8 cellular contexts compared by ENCODE assay signal in the genomic region with DNA sequence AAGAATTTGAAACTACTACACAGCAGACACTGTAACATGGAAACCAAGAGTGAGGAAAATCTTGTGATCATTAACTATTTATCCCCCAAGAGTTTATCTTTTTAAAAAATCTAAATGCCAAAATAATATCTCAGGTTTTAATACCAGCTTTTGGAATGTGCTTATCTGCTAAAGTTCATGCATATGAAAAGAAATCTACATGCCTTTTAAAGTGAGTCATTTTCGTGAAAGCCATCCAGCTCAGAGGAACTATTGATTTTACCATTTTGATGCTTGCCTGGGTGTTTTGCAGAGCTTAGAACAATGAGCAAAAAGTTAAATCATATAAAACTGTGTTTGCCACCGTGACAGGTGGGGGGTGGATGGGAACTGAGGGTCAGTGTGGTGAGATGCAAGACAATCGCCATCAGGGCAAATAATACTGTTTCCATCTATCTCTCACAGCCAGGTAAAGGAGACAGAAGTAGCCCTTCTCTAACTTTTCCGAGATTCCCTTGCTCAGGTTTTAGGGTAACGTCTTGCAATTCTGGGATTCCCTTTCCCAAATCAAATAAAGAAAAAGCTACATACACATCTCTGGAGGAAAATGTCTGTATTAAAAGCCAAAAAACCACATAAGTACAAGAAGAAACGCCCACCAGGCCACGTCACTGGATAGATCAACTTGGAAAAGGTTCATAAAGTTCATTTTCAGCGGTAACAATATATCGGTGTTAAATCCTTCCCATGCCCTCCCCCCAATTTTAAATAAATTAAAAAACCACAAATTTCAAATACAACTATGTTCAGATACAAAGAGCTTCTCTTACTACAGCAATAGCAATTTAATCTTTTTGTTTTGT. TPM values are rescaled to one million over a fixed set of nuclear protein-coding genes. Genes with fewer than 3 reads are reported as not detected.
DNase-seq lines count a peak whose midpoint lies in the region; ATAC-seq and TF ChIP-seq lines count a peak whose summit lies in the region.

No MANE protein-coding gene starts in this region.

- no peak for TF ChIP-seq POLR2A in vagina (IDR thresholded peaks at IDR 0.05)

- no peak overlapping the region for H4K12ac ChIP-seq in trophoblast cell (ENCODE audit: low read depth, low read length)

- no peak overlapping the region for H3K14ac ChIP-seq in trophoblast cell (ENCODE audit: low read length)

- peak overlapping the region; percentile 77 for H3K9ac ChIP-seq in GM23248
- no peak overlapping the region for H3K9ac ChIP-seq in SU-DHL-6 (ENCODE audit: low read length)
- no peak overlapping the region for H3K9ac ChIP-seq in trophoblast cell (ENCODE audit: low read length)

- H3K9me3 ChIP-seq in GM23248 (ENCODE audit: low read depth) (no peaks in the 10 kb centered on the region), SU-DHL-6 (ENCODE audit: insufficient read depth, low read length) (no peaks in the 10 kb centered on the region), trophoblast cell (ENCODE audit: insufficient read depth, low read depth, low read length) (peaks cover 2% of the 10 kb centered on the region), right atrium auricular region (no peaks in the 10 kb centered on the region), vagina (no peaks in the 10 kb centered on the region), aorta (ENCODE audit: control insufficient read depth, low read length) (no peaks in the 10 kb centered on the region)

- H3K79me1 ChIP-seq in trophoblast cell (ENCODE audit: low read length), result peaks cover 2% of the 10 kb centered on the region

- peaks cover 3% of the 10 kb centered on the region for H3K36me3 Mint-ChIP-seq in endothelial cell (ENCODE audit: low read depth, unreplicated experiment)

- H4K91ac ChIP-seq in trophoblast cell (ENCODE audit: low read depth, low read length), result no peak overlapping the region

- H2BK12ac ChIP-seq in trophoblast cell (ENCODE audit: low read length), result no peak overlapping the region

- peaks cover 32% of the 10 kb centered on the region for H3K79me2 ChIP-seq in GM23248 (ENCODE audit: insufficient read depth)
- no peaks in the 10 kb centered on the region for H3K79me2 ChIP-seq in SU-DHL-6 (ENCODE audit: insufficient read depth, low read length)
- H3K79me2 ChIP-seq in trophoblast cell (ENCODE audit: control insufficient read depth, insufficient read depth, low read length, poor library complexity), result no peaks in the 10 kb centered on the region

- no peak overlapping the region for H2BK5ac ChIP-seq in trophoblast cell (ENCODE audit: low read depth, low read length, poor library complexity)

- H3K18ac ChIP-seq in trophoblast cell (ENCODE audit: low read length), result no peak overlapping the region

- H3K9me2 ChIP-seq in GM23248 (ENCODE audit: insufficient read depth) (no peaks in the 10 kb centered on the region), SU-DHL-6 (replicated peaks; ENCODE audit: insufficient read depth, low read length) (no peaks in the 10 kb centered on the region)

- in situ Hi-C loops in GM23248 (cut with MboI), result loop anchor here (5.0 to 25.0 kb wide), 2 partner anchors 273 to 438 kb away; no protein-coding TSS in a partner anchor

- H3K4ac ChIP-seq in trophoblast cell (ENCODE audit: low read depth, low read length), result no peak overlapping the region

- 13 to 17% methylated on average over 9 of the region's 9 CpGs for WGBS in GM23248 (ENCODE audit: low coverage in 1 of 2, low lambda C conversion rate in 2 of 2, missing lambda C conversion rate in 2 of 2), 2 experiments
- WGBS in trophoblast cell (ENCODE audit: extremely low coverage, insufficient coverage, insufficient read length), result no CpG with 5 or more reads among the region's 9 CpGs
- WGBS in aorta, 2 donors, result 21 to 34% methylated on average over 9 of the region's 9 CpGs

- H3K36me3 ChIP-seq in GM23248 (ENCODE audit: low read depth) (no peaks in the 10 kb centered on the region), SU-DHL-6 (ENCODE audit: low read length) (no peaks in the 10 kb centered on the region), trophoblast cell (ENCODE audit: control insufficient read depth in 1 of 2, insufficient read depth in 2 of 2, low read length in 2 of 2) (no peaks in the 10 kb centered on the region), right atrium auricular region (no peaks in the 10 kb centered on the region), vagina (no peaks in the 10 kb centered on the region), aorta (ENCODE audit: control insufficient read depth in 1 of 2, insufficient read depth in 2 of 2, low read length in 1 of 2) (no peaks in the 10 kb centered on the region)

- H3F3A ChIP-seq in GM23248 (ENCODE audit: insufficient read depth) (peaks cover 17% of the 10 kb centered on the region), SU-DHL-6 (ENCODE audit: insufficient read depth) (no peaks in the 10 kb centered on the region)

- no peak overlapping the region for H3K23ac ChIP-seq in trophoblast cell (ENCODE audit: low read length)

- intact Hi-C loops in vagina (cut with DNase I) (loop anchor here (10.0 kb wide), 2 partner anchors 281 to 431 kb away; no protein-coding TSS in a partner anchor), aorta (cut with DNase I) (loop anchor here (10.0 kb wide), 2 partner anchors 271 to 431 kb away; no protein-coding TSS in a partner anchor)

- H4K8ac ChIP-seq in trophoblast cell (ENCODE audit: low read depth, low read length), result no peak overlapping the region

- H2AFZ ChIP-seq in GM23248, result peak overlapping the region; percentile 85; the same call in 1 of the 2 replicates
- no peak overlapping the region for H2AFZ ChIP-seq in SU-DHL-6 (ENCODE audit: low read depth, low read length, severe bottlenecking)
- H2AFZ ChIP-seq in trophoblast cell (ENCODE audit: insufficient read depth, low read length, poor library complexity), result no peak overlapping the region

- H3K9me3 Mint-ChIP-seq in endothelial cell (ENCODE audit: unreplicated experiment), result no peaks in the 10 kb centered on the region

- peak overlapping the region; percentile 43 for H3K4me3 Mint-ChIP-seq in endothelial cell (ENCODE audit: unreplicated experiment)

- no peak overlapping the region for H3K27ac Mint-ChIP-seq in endothelial cell (ENCODE audit: unreplicated experiment)

- no peak overlapping the region for H2AK5ac ChIP-seq in trophoblast cell (ENCODE audit: low read length)

- no peak overlapping the region for H2BK120ac ChIP-seq in trophoblast cell (ENCODE audit: insufficient read depth, low read length, poor library complexity)

- no peak for TF ChIP-seq CTCF in SU-DHL-6 (IDR thresholded peaks at IDR 0.05; ENCODE audit: insufficient read depth, low read length, poor library complexity, severe bottlenecking)
- no peak for TF ChIP-seq CTCF in endothelial cell (IDR thresholded peaks at IDR 0.05; ENCODE audit: unreplicated experiment)
- TF ChIP-seq CTCF in right atrium auricular region (IDR thresholded peaks at IDR 0.05), result no peak
- TF ChIP-seq CTCF in vagina (IDR thresholded peaks at IDR 0.05), result no peak

- DNase-seq in GM23248, result peak; percentile 82
- no peak for DNase-seq in endothelial cell (ENCODE audit: low spot score)
- DNase-seq in trophoblast cell, result no peak
- DNase-seq in right atrium auricular region (ENCODE audit: low spot score), result no peak
- no peak for DNase-seq in cerebellar cortex (ENCODE audit: low spot score)
- no peak for DNase-seq in vagina (ENCODE audit: extremely low spot score in 2 of 2)
- DNase-seq in aorta, result no peak

- ATAC-seq in aorta (ENCODE audit: low FRiP score), result no peak

- H4K20me1 ChIP-seq in GM23248 (ENCODE audit: insufficient read depth) (no peaks in the 10 kb centered on the region), SU-DHL-6 (ENCODE audit: low read depth, low read length) (no peaks in the 10 kb centered on the region)

- peak overlapping the region; percentile 93 for H3K4me3 ChIP-seq in GM23248
- H3K4me3 ChIP-seq in SU-DHL-6 (ENCODE audit: insufficient read depth, low read length, poor library complexity, severe bottlenecking), result no peak overlapping the region
- H3K4me3 ChIP-seq in trophoblast cell (ENCODE audit: low read depth, low read length), result no peak overlapping the region
- no peak overlapping the region for H3K4me3 ChIP-seq in right atrium auricular region
- H3K4me3 ChIP-seq in vagina, result peak overlapping the region in 1 of 2 donors; percentile 48
- no peak overlapping the region for H3K4me3 ChIP-seq in aorta (ENCODE audit: low read length in 2 of 2)

- peaks cover 14% of the 10 kb centered on the region for H3K4me1 ChIP-seq in GM23248 (ENCODE audit: insufficient read depth)
- peaks cover 0 to 9% of the 10 kb centered on the region in 2 experiments for H3K4me1 ChIP-seq in trophoblast cell (ENCODE audit: control insufficient read depth in 1 of 2, insufficient read depth in 2 of 2, low read length in 2 of 2)
- H3K4me1 ChIP-seq in right atrium auricular region, result peaks cover 0 to 11% of the 10 kb centered on the region in 2 donors
- H3K4me1 ChIP-seq in vagina, result peaks cover 18% of the 10 kb centered on the region
- no peaks in the 10 kb centered on the region for H3K4me1 ChIP-seq in aorta (ENCODE audit: control insufficient read depth in 1 of 2, insufficient read depth in 2 of 2, low read length in 2 of 2)

- H3K4me1 Mint-ChIP-seq in endothelial cell (ENCODE audit: unreplicated experiment), result peaks cover 15% of the 10 kb centered on the region

- peak overlapping the region; percentile 97 for H3K4me2 ChIP-seq in GM23248 (ENCODE audit: unreplicated experiment)
- peak overlapping the region; percentile 38 for H3K4me2 ChIP-seq in SU-DHL-6 (ENCODE audit: low read depth, low read length, poor library complexity, severe bottlenecking)
- H3K4me2 ChIP-seq in trophoblast cell (ENCODE audit: low read length), result peak overlapping the region; percentile 3

- no peaks in the 10 kb centered on the region for H3K27me3 ChIP-seq in GM23248 (replicated peaks; ENCODE audit: insufficient read depth)
- H3K27me3 ChIP-seq in SU-DHL-6 (ENCODE audit: low read length), result no peaks in the 10 kb centered on the region
- H3K27me3 ChIP-seq in trophoblast cell (ENCODE audit: insufficient read depth, low read length), result peaks cover 17% of the 10 kb centered on the region
- peaks cover 0 to 3% of the 10 kb centered on the region in 2 donors for H3K27me3 ChIP-seq in right atrium auricular region
- no peaks in the 10 kb centered on the region for H3K27me3 ChIP-seq in vagina
- no peaks in the 10 kb centered on the region for H3K27me3 ChIP-seq in aorta (ENCODE audit: control insufficient read depth in 1 of 2, insufficient read depth in 2 of 2, low read length in 1 of 2)

- H3K27ac ChIP-seq in GM23248 (peak overlapping the region; percentile 33), SU-DHL-6 (ENCODE audit: low read depth, low read length) (no peak overlapping the region), trophoblast cell (ENCODE audit: low read depth, low read length) (no peak overlapping the region), right atrium auricular region (no peak overlapping the region), vagina (no peak overlapping the region), aorta (ENCODE audit: low read depth in 1 of 2, low read length in 2 of 2) (no peak overlapping the region)

- H3K27me3 Mint-ChIP-seq in endothelial cell (ENCODE audit: unreplicated experiment), result peaks cover 3% of the 10 kb centered on the region

RNA-seq across cellular contexts. Expression of a gene that starts 2.0 kb away (rescaled TPM):
- total RNA-seq in GM23248 (2014; rRNA removed; shearing (Covaris generic)), result 24.4 and 33.0 TPM in 2 replicates
- polyA plus RNA-seq in GM23248 (2016; fragmentation: Nextera tagmentation; extraction: Ambion mirVana) (3.3 and 4.5 TPM in 2 replicates), aorta (under 1 TPM in 1 of 2 donors, not detected in 1; 0.88 TPM)
- total RNA-seq in endothelial cell (ENCODE audit: unreplicated experiment) (7.3 TPM), right atrium auricular region (not detected), vagina (1.2 TPM), aorta (1 to 10 TPM; 3.0 to 3.2 TPM)
- polyA plus RNA-seq in trophoblast cell (2013), result 1.8 and 1.9 TPM in 2 replicates

Comparison
In these comparisons a context has a peak if more than half of its experiments do, and no peak if none do; other contexts are left out.
1. H3K4me2 ChIP-seq: peak in every context shown above with its lines; median percentile 97 in GM23248; 38 in SU-DHL-6; 3 in trophoblast cell.